Comparison of ENCODE assay signal across 22 cellular contexts in the genomic region with DNA sequence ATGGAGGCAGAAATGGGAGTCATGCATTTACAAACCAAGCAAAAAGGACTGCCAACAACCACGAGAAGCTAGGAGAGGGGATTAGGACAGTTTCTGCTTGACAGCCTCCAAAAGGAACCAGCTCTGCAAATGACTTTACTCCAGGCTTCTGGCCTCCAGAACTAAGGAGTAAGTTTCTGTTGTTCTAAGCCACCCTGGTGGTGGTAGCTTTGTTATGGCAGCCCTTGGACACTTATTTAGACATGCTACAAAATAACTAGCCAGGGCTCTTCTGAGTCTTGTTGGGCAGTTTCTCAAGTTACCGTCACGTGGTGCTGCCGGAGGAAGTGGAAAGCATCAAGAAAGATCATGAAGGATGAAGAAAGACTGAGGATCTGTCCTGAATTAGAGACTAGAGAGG.
DNase-seq lines count a peak whose midpoint lies in the region; ATAC-seq and TF ChIP-seq lines count a peak whose summit lies in the region.
"Had no signal": no experiment of that assay in that cellular context is flagged by ENCODE, and none has a peak within 500 bp of the region (broad histone marks: within the 10 kb centered on the region; RNA-seq: fewer than 3 reads in every experiment).

No MANE protein-coding gene starts in this region.

- H3K14ac ChIP-seq in H9 (ENCODE audit: insufficient read depth, low read length), result no peak overlapping the region

- no peak for ATAC-seq in HG03460 (IDR thresholded peaks at IDR 0.05; ENCODE audit: unreplicated experiment)
- ATAC-seq in activated T-cell treated with anti-CD3 and anti-CD28 coated beads, Interleukin-2, amount 50 U/mL, for 4 hours, result no peak
- ATAC-seq: GM12878, GM23338 had no signal

- H2AFZ ChIP-seq in H9 (ENCODE audit: low read length) (no peak overlapping the region), neural progenitor cell (replicated peaks) (peak overlapping the region; percentile 50)
- H2AFZ ChIP-seq: GM23338 had no signal

- H3K4me1 ChIP-seq in H9 (ENCODE audit: insufficient read depth, low read length) (no peaks in the 10 kb centered on the region), esophagus muscularis mucosa (no peaks in the 10 kb centered on the region), neural progenitor cell (no peaks in the 10 kb centered on the region)

- H3F3A ChIP-seq in neural progenitor cell (ENCODE audit: low read depth), result no peaks in the 10 kb centered on the region

- no peak overlapping the region for H4K91ac ChIP-seq in H9 (ENCODE audit: insufficient read length, low read depth, low read length)

- WGBS in H9 (ENCODE audit: extremely low coverage, insufficient read length, low lambda C conversion rate), result no CpG with 5 or more reads among the region's 4 CpGs
- 79% methylated on average over 4 of the region's 4 CpGs for WGBS in esophagus muscularis mucosa

- no peak overlapping the region for H2BK15ac ChIP-seq in H9 (ENCODE audit: low read depth, low read length)

- H3K36me3 ChIP-seq in esophagus muscularis mucosa, result no peaks in the 10 kb centered on the region
- H3K36me3 ChIP-seq in neural progenitor cell, result no peaks in the 10 kb centered on the region
- no peaks in the 10 kb centered on the region for H3K36me3 ChIP-seq in WERI-Rb-1
- H3K36me3 ChIP-seq: BLaER1, HAP-1 had no signal

- H3K4me2 ChIP-seq in H9 (ENCODE audit: insufficient read depth, insufficient read length, low read length) (no peak overlapping the region), neural progenitor cell (no peak overlapping the region)
- H3K4me2 ChIP-seq: BLaER1, GM23338 had no signal

- no peaks in the 10 kb centered on the region for H3K9me3 ChIP-seq in H9 (ENCODE audit: control insufficient read depth, low read depth, low read length)
- no peaks in the 10 kb centered on the region for H3K9me3 ChIP-seq in esophagus muscularis mucosa
- H3K9me3 ChIP-seq in neural progenitor cell (ENCODE audit: low read depth), result no peaks in the 10 kb centered on the region
- no peaks in the 10 kb centered on the region for H3K9me3 ChIP-seq in WERI-Rb-1 (ENCODE audit: severe bottlenecking)
- H3K9me3 ChIP-seq: BLaER1, HAP-1 had no signal

- H2BK120ac ChIP-seq in H9 (ENCODE audit: low read depth, low read length, poor library complexity, severe bottlenecking), result no peak overlapping the region

- H3K4ac ChIP-seq in H9 (ENCODE audit: low read depth, low read length), result no peak overlapping the region

- H2AK5ac ChIP-seq in H9 (ENCODE audit: insufficient read length, low read length), result no peak overlapping the region

- no peak overlapping the region for H3K9ac ChIP-seq in H9 (ENCODE audit: extremely low read depth, insufficient read length, low read length)
- no peak overlapping the region for H3K9ac ChIP-seq in neural progenitor cell
- H3K9ac ChIP-seq: BLaER1 had no signal

- H3K23me2 ChIP-seq in H9 (ENCODE audit: insufficient read length, low read depth, low read length, poor library complexity, severe bottlenecking), result no peaks in the 10 kb centered on the region

- no peak overlapping the region for H3T11ph ChIP-seq in H9 (ENCODE audit: low read length)

- no peak overlapping the region for H3K4me3 ChIP-seq in esophagus muscularis mucosa
- H3K4me3 ChIP-seq in neural progenitor cell, result no peak overlapping the region
- no peak overlapping the region for H3K4me3 ChIP-seq in WERI-Rb-1 (ENCODE audit: low read depth, low read length)
- H3K4me3 ChIP-seq: BLaER1, GM12878, GM23338, HAP-1 had no signal

- no peak overlapping the region for H3K27ac ChIP-seq in H9 (ENCODE audit: insufficient read length, low read depth, low read length)
- H3K27ac ChIP-seq in esophagus muscularis mucosa (replicated peaks in 1 of 4), result no peak overlapping the region
- H3K27ac ChIP-seq in neural progenitor cell, result no peak overlapping the region
- no peak overlapping the region for H3K27ac ChIP-seq in WERI-Rb-1
- H3K27ac ChIP-seq: 22Rv1, BLaER1, C4-2B had no signal

- H3K4me1 Mint-ChIP-seq in H9, result peaks cover 3% of the 10 kb centered on the region in 2 experiments
- peaks cover 9% of the 10 kb centered on the region for H3K4me1 Mint-ChIP-seq in neural progenitor cell
- H3K4me1 Mint-ChIP-seq in activated T-cell treated with anti-CD3 and anti-CD28 coated beads, Interleukin-2, amount 50 U/mL, for 4 hours (ENCODE audit: low read depth), result no peaks in the 10 kb centered on the region
- H3K4me1 Mint-ChIP-seq: B cell; CD4-positive, CD25-positive, alpha-beta regulatory T cell; CD8-positive, alpha-beta memory T cell had no signal

- H4K8ac ChIP-seq in H9 (replicated peaks; ENCODE audit: insufficient read length, low read depth, low read length), result no peak overlapping the region

- TF ChIP-seq CTCF in H9 (conservative IDR thresholded peaks at IDR 0.05) (0 out of 3 replicates have a peak, but pooled peaks have one; percentile 13), esophagus muscularis mucosa (IDR thresholded peaks at IDR 0.05) (no peak), neural progenitor cell (IDR thresholded peaks at IDR 0.05) (no peak), WERI-Rb-1 (IDR thresholded peaks at IDR 0.05; ENCODE audit: low read depth, low read length) (no peak)

- H3K36me3 Mint-ChIP-seq in H9 (ENCODE audit: insufficient read depth in 1 of 3, low read depth in 3 of 3) (no peaks in the 10 kb centered on the region), neural progenitor cell (no peaks in the 10 kb centered on the region)
- H3K36me3 Mint-ChIP-seq in activated T-cell treated with anti-CD3 and anti-CD28 coated beads, Interleukin-2, amount 50 U/mL, for 4 hours (ENCODE audit: insufficient read depth), result no peaks in the 10 kb centered on the region
- H3K36me3 Mint-ChIP-seq: CD4-positive, CD25-positive, alpha-beta regulatory T cell; CD8-positive, alpha-beta memory T cell had no signal

- no peak overlapping the region for H2BK12ac ChIP-seq in H9 (ENCODE audit: insufficient read length, low read depth, low read length)

- H2BK5ac ChIP-seq in H9 (ENCODE audit: insufficient read length, low read length), result no peak overlapping the region

- H3K23ac ChIP-seq in H9 (ENCODE audit: insufficient read length, low read depth, low read length), result no peak overlapping the region

- no peak overlapping the region for H3K56ac ChIP-seq in H9 (ENCODE audit: insufficient read length, low read depth, low read length)

- no peak overlapping the region for H4K5ac ChIP-seq in H9 (ENCODE audit: insufficient read length, low read depth, low read length)

- no peaks in the 10 kb centered on the region for H3K79me1 ChIP-seq in H9 (ENCODE audit: insufficient read depth, low read depth, low read length, poor library complexity, severe bottlenecking)

- H4K20me1 ChIP-seq in H9 (ENCODE audit: control insufficient read depth, insufficient read depth, insufficient read length), result no peaks in the 10 kb centered on the region
- no peaks in the 10 kb centered on the region for H4K20me1 ChIP-seq in neural progenitor cell (ENCODE audit: low read depth)
- H4K20me1 ChIP-seq: BLaER1 had no signal

- no peak overlapping the region for H3K18ac ChIP-seq in H9 (ENCODE audit: insufficient read length, low read depth, low read length)

- no peak for TF ChIP-seq EP300 in esophagus muscularis mucosa (IDR thresholded peaks at IDR 0.05)

- H3K27ac Mint-ChIP-seq in H9 (no peak overlapping the region), neural progenitor cell (peak overlapping the region; percentile 38)
- H3K27ac Mint-ChIP-seq: B cell; CD8-positive, alpha-beta memory T cell; GM23338; HFFc6 had no signal

- H3K79me2 ChIP-seq in H9 (ENCODE audit: insufficient read depth, low read length) (no peaks in the 10 kb centered on the region), neural progenitor cell (ENCODE audit: low read depth) (no peaks in the 10 kb centered on the region)

- H2BK20ac ChIP-seq in H9 (ENCODE audit: low read depth, low read length, poor library complexity, severe bottlenecking), result no peak overlapping the region

- H3K9me3 Mint-ChIP-seq in H9, result no peaks in the 10 kb centered on the region; a peak in 1 of 5 replicates
- peaks cover 5% of the 10 kb centered on the region for H3K9me3 Mint-ChIP-seq in neural progenitor cell
- no peaks in the 10 kb centered on the region for H3K9me3 Mint-ChIP-seq in activated T-cell treated with anti-CD3 and anti-CD28 coated beads, Interleukin-2, amount 50 U/mL, for 4 hours
- H3K9me3 Mint-ChIP-seq: GM23338 had no signal

- H3K4me3 Mint-ChIP-seq in H9 (no peak overlapping the region), neural progenitor cell (no peak overlapping the region)
- H3K4me3 Mint-ChIP-seq in activated T-cell treated with anti-CD3 and anti-CD28 coated beads, Interleukin-2, amount 50 U/mL, for 4 hours, result no peak overlapping the region
- H3K4me3 Mint-ChIP-seq: B cell; CD4-positive, CD25-positive, alpha-beta regulatory T cell; CD8-positive, alpha-beta memory T cell; GM23338; HFFc6 had no signal

- H3K27me3 ChIP-seq in H9 (ENCODE audit: insufficient read depth, low read length) (no peaks in the 10 kb centered on the region), esophagus muscularis mucosa (no peaks in the 10 kb centered on the region), neural progenitor cell (no peaks in the 10 kb centered on the region), WERI-Rb-1 (ENCODE audit: insufficient read depth, low read depth, severe bottlenecking) (no peaks in the 10 kb centered on the region)
- H3K27me3 ChIP-seq: BLaER1 had no signal

- TF ChIP-seq POLR2A in esophagus muscularis mucosa (IDR thresholded peaks at IDR 0.05; ENCODE audit: low read depth), result no peak

- DNase-seq in H9 (no peak), esophagus muscularis mucosa (ENCODE audit: extremely low spot score) (peak; percentile 60), islet precursor cell (peak; percentile 18), neural progenitor cell (ENCODE audit: low spot score) (peak; percentile 14), WERI-Rb-1 (no peak), NCI-H146 treated with DMSO at 0.1 percent for 48 hours (lab: John Stamatoyannopoulos, UW; ENCODE audit: unreplicated experiment) (no peak)
- DNase-seq in activated T-cell treated with anti-CD3 and anti-CD28 coated beads, Interleukin-2, amount 50 U/mL, for 4 hours, result no peak
- DNase-seq: CD4-positive, CD25-positive, alpha-beta regulatory T cell; CD8-positive, alpha-beta memory T cell; DMS 273 treated with DMSO at 0.1 percent for 48 hours; DMS79; EL; GDM1; HFFc6 had no signal

- H3K27me3 Mint-ChIP-seq in H9 (ENCODE audit: low read depth) (no peaks in the 10 kb centered on the region), neural progenitor cell (ENCODE audit: insufficient read depth, low read depth) (peaks cover 2% of the 10 kb centered on the region)
- no peaks in the 10 kb centered on the region for H3K27me3 Mint-ChIP-seq in activated T-cell treated with anti-CD3 and anti-CD28 coated beads, Interleukin-2, amount 50 U/mL, for 4 hours (ENCODE audit: low read depth)
- H3K27me3 Mint-ChIP-seq: B cell; CD4-positive, CD25-positive, alpha-beta regulatory T cell; CD8-positive, alpha-beta memory T cell had no signal

- intact Hi-C loops in esophagus muscularis mucosa (cut with DNase I), result no loop called here

Comparison
In these comparisons a context has a peak if more than half of its experiments do, and no peak if none do; other contexts are left out.
1. DNase-seq: peak in esophagus muscularis mucosa (single experiment), islet precursor cell (single experiment) and neural progenitor cell (single experiment); none in H9 (single experiment), WERI-Rb-1 (single experiment), activated T-cell treated with anti-CD3 and anti-CD28 coated beads, Interleukin-2, amount 50 U/mL, for 4 hours (single experiment) and NCI-H146 treated with DMSO at 0.1 percent for 48 hours (single experiment).